21 cellular contexts compared by ENCODE assay signal in genomic region chr2:45368792-45369191, GRCh38.
DNase-seq lines count a peak whose midpoint lies in the region; ATAC-seq and TF ChIP-seq lines count a peak whose summit lies in the region.
"Had no signal": no experiment of that assay in that cellular context is flagged by ENCODE, and none has a peak within 500 bp of the region (broad histone marks: within the 10 kb centered on the region; RNA-seq: fewer than 3 reads in every experiment).

No MANE protein-coding gene starts in this region.

- H3K4me3 Mint-ChIP-seq in GM23338 (no peak overlapping the region), neural progenitor cell (no peak overlapping the region)
- H3K4me3 Mint-ChIP-seq: CD4-positive, alpha-beta memory T cell; HFFc6 had no signal

- TF ChIP-seq POLR2A in right lobe of liver (IDR thresholded peaks at IDR 0.05): no peak

- TF ChIP-seq CTCF in GM23338 (conservative IDR thresholded peaks at IDR 0.05; ENCODE audit: low read depth in 2 of 2): no peak
- TF ChIP-seq CTCF in VCaP (conservative IDR thresholded peaks at IDR 0.05): no peak
- TF ChIP-seq CTCF in right lobe of liver (IDR thresholded peaks at IDR 0.05): no peak
- TF ChIP-seq CTCF in neural progenitor cell (IDR thresholded peaks at IDR 0.05): no peak

- H3K9me3 Mint-ChIP-seq in GM23338 (no peaks in the 10 kb centered on the region), neural progenitor cell (no peaks in the 10 kb centered on the region)
- H3K9me3 Mint-ChIP-seq: CD4-positive, alpha-beta memory T cell; HFFc6 had no signal

- H3K27me3 Mint-ChIP-seq in GM23338 (ENCODE audit: insufficient read depth, low read depth, poor library complexity) (no peaks in the 10 kb centered on the region), neural progenitor cell (ENCODE audit: insufficient read depth, low read depth) (no peaks in the 10 kb centered on the region)
- H3K27me3 Mint-ChIP-seq: CD4-positive, alpha-beta memory T cell had no signal

- H3F3A ChIP-seq in GM23338 (replicated peaks; ENCODE audit: low read depth): no peaks in the 10 kb centered on the region
- H3F3A ChIP-seq in neural progenitor cell (ENCODE audit: low read depth): peaks cover 6% of the 10 kb centered on the region

- H3K27ac ChIP-seq in GM23338 (ENCODE audit: low read depth) (no peak overlapping the region), VCaP (peak overlapping the region; percentile 63; the same call in 1 of the 2 replicates), right lobe of liver (no peak overlapping the region), neural progenitor cell (no peak overlapping the region)
- H3K27ac ChIP-seq: A549; BLaER1 treated with 17β-estradiol and CSF1 and Interleukin-3, amounts not matched to agents 10 nM and 100 nM; GM23248 had no signal

- H3K27ac Mint-ChIP-seq in GM23338: no peak overlapping the region
- no peak overlapping the region for H3K27ac Mint-ChIP-seq in neural progenitor cell
- H3K27ac Mint-ChIP-seq: CD4-positive, alpha-beta memory T cell; HFFc6 had no signal

- no peak for ATAC-seq in GM23338
- peak; percentile 98 for ATAC-seq in left lobe of liver
- peak; percentile 95 to 99 (median 98) for ATAC-seq in right lobe of liver
- ATAC-seq in GM19035 (IDR thresholded peaks at IDR 0.05; ENCODE audit: unreplicated experiment): no peak
- no peak for ATAC-seq in HG03469 (IDR thresholded peaks at IDR 0.05; ENCODE audit: unreplicated experiment)
- ATAC-seq: A549 had no signal

- intact Hi-C loops in right lobe of liver (cut with DNase I): no loop called here

- H3K27me3 ChIP-seq in GM23338 (ENCODE audit: insufficient read depth): no peaks in the 10 kb centered on the region
- H3K27me3 ChIP-seq in right lobe of liver: no peaks in the 10 kb centered on the region
- H3K27me3 ChIP-seq in neural progenitor cell: no peaks in the 10 kb centered on the region
- H3K27me3 ChIP-seq: BE2C; BLaER1 treated with 17β-estradiol and CSF1 and Interleukin-3, amounts not matched to agents 10 nM and 100 nM had no signal

- no peaks in the 10 kb centered on the region for H3K9me2 ChIP-seq in GM23338 (ENCODE audit: insufficient read depth)

- WGBS in right lobe of liver (ENCODE audit: insufficient coverage, low coverage, low lambda C conversion rate, missing lambda C conversion rate): 26% methylated on average over 1 of the region's 1 CpG

- H3K36me3 Mint-ChIP-seq in GM23338 (ENCODE audit: low read depth): no peaks in the 10 kb centered on the region
- no peaks in the 10 kb centered on the region for H3K36me3 Mint-ChIP-seq in neural progenitor cell
- H3K36me3 Mint-ChIP-seq: CD4-positive, alpha-beta memory T cell had no signal

- no peak for DNase-seq in GM23338 (ENCODE audit: low spot score)
- DNase-seq in left lobe of liver (ENCODE audit: low spot score): peak; percentile 58
- DNase-seq in right lobe of liver: peak in 1 of 3 donors; percentile 54
- DNase-seq in stimulated activated CD4-positive, alpha-beta T cell treated with anti-CD3 and anti-CD28 coated beads, Interleukin-15, amount 100 ng/mL, for 24 hours: no peak
- no peak for DNase-seq in neural progenitor cell (ENCODE audit: low spot score)
- DNase-seq: 8988T; BE2C; Calu3; CD4-positive, alpha-beta memory T cell; COR-L47; DMS53; DMS79 treated with DMSO at 0.1 percent for 48 hours; GF-D8; GM23248; HFFc6 had no signal

- H3K9me3 ChIP-seq in right lobe of liver (no peaks in the 10 kb centered on the region), neural progenitor cell (ENCODE audit: low read depth) (no peaks in the 10 kb centered on the region)
- H3K9me3 ChIP-seq: A549; BE2C; BLaER1 treated with 17β-estradiol and CSF1 and Interleukin-3, amounts not matched to agents 10 nM and 100 nM; HAP-1 had no signal

- H3K4me3 ChIP-seq in GM23338: no peak overlapping the region
- H3K4me3 ChIP-seq in right lobe of liver: no peak overlapping the region
- no peak overlapping the region for H3K4me3 ChIP-seq in neural progenitor cell
- H3K4me3 ChIP-seq: A549; BLaER1 treated with 17β-estradiol and CSF1 and Interleukin-3, amounts not matched to agents 10 nM and 100 nM; GM23248; HAP-1 had no signal

- H2AFZ ChIP-seq in GM23338 (peak overlapping the region; percentile 3; the same call in 1 of the 2 replicates), neural progenitor cell (replicated peaks) (no peak overlapping the region)
- H2AFZ ChIP-seq: GM23248 had no signal

- H3K9ac ChIP-seq in neural progenitor cell: no peak overlapping the region
- H3K9ac ChIP-seq: BLaER1 treated with 17β-estradiol and CSF1 and Interleukin-3, amounts not matched to agents 10 nM and 100 nM; GM23248 had no signal

- H3K36me3 ChIP-seq in GM23338 (ENCODE audit: insufficient read depth) (no peaks in the 10 kb centered on the region), right lobe of liver (no peaks in the 10 kb centered on the region), neural progenitor cell (no peaks in the 10 kb centered on the region)
- H3K36me3 ChIP-seq: BE2C; BLaER1 treated with 17β-estradiol and CSF1 and Interleukin-3, amounts not matched to agents 10 nM and 100 nM; HAP-1 had no signal

- H3K4me2 ChIP-seq in GM23338 (no peak overlapping the region), neural progenitor cell (no peak overlapping the region)
- H3K4me2 ChIP-seq: A549; BLaER1 treated with 17β-estradiol and CSF1 and Interleukin-3, amounts not matched to agents 10 nM and 100 nM had no signal

- H3K4me1 Mint-ChIP-seq in GM23338 (peaks cover 2% of the 10 kb centered on the region; the same call in 1 of the 3 replicates), neural progenitor cell (no peaks in the 10 kb centered on the region)
- H3K4me1 Mint-ChIP-seq: CD4-positive, alpha-beta memory T cell had no signal

- H3K4me1 ChIP-seq in GM23338 (ENCODE audit: insufficient read depth) (no peaks in the 10 kb centered on the region; the same call in 1 of the 2 replicates), right lobe of liver (peaks cover 0 to 17% (median 5%) of the 10 kb centered on the region in 4 donors), neural progenitor cell (peaks cover 5% of the 10 kb centered on the region)
- H3K4me1 ChIP-seq: A549; BE2C; BLaER1 treated with 17β-estradiol and CSF1 and Interleukin-3, amounts not matched to agents 10 nM and 100 nM; HAP-1 had no signal

- H4K20me1 ChIP-seq in GM23338 (replicated peaks; ENCODE audit: insufficient read depth) (no peaks in the 10 kb centered on the region), neural progenitor cell (ENCODE audit: low read depth) (no peaks in the 10 kb centered on the region)
- H4K20me1 ChIP-seq: BLaER1 treated with 17β-estradiol and CSF1 and Interleukin-3, amounts not matched to agents 10 nM and 100 nM had no signal

- no peaks in the 10 kb centered on the region for H3K79me2 ChIP-seq in GM23338 (replicated peaks; ENCODE audit: insufficient read depth)
- no peaks in the 10 kb centered on the region for H3K79me2 ChIP-seq in neural progenitor cell (ENCODE audit: low read depth)

TF ChIP-seq in GM23338, 12 proteins besides CTCF, POLR2A, EP300 and RAD21 (continues in another document):
- TF ChIP-seq ETS1 (IDR thresholded peaks at IDR 0.05): no peak
- TF ChIP-seq ZNF331 (CRISPR knock-in tag; IDR thresholded peaks at IDR 0.05; ENCODE audit: low read depth): no peak
- no peak for TF ChIP-seq CREB1 (CRISPR knock-in tag; IDR thresholded peaks at IDR 0.05; ENCODE audit: low read depth)
- TF ChIP-seq ZNF114 (CRISPR knock-in tag; IDR thresholded peaks at IDR 0.05): no peak

Comparison
In these comparisons a context has a peak if more than half of its experiments do, and no peak if none do; other contexts are left out.
1. ATAC-seq: peak in left lobe of liver (single experiment) and right lobe of liver (4 of 4); none in GM23338 (single experiment), GM19035 (single experiment) and HG03469 (single experiment).